Comparison of ENCODE assay signal across 1 cellular context in the genomic region with DNA sequence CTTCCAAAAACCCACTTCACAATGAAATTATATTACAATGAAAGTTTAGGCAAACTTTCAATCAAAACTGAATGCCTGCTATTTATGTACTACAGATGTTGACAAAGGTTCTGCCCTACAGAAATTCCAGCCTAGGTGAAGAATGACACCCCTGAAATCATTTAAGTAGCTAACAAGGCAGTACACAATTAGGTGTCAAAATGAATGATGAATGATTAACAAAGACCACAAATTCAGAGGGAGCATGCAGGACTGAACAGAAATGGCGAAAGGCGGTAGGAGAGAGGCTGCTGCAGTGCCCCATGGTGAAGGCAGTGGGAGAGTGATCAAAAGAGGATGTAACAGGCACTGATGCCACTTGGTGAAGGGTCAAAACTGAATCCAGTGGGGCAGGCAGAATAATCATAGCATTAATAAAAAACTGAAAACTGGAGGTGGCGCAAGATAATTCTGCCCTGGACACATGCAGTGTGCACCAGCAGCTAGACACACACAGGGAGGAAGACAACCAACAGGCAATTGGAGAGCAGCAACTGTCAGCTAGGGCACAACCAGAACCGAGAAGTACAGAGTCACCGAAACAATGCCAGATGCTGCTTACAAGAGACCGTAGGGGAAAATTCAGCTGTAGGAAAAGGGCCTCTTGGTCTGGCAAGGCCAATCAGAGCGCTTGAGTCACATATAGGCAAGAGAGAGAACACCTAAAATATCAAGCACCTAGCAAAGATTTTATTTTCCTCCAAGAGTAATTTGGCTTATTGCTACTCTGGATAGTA.
TF ChIP-seq lines count a peak whose summit lies in the region.

No MANE protein-coding gene starts in this region.

TF ChIP-seq in SK-N-SH, 30 proteins besides CTCF, POLR2A, EP300 and RAD21 (continued from another document):
- TF ChIP-seq, protein P1, sequence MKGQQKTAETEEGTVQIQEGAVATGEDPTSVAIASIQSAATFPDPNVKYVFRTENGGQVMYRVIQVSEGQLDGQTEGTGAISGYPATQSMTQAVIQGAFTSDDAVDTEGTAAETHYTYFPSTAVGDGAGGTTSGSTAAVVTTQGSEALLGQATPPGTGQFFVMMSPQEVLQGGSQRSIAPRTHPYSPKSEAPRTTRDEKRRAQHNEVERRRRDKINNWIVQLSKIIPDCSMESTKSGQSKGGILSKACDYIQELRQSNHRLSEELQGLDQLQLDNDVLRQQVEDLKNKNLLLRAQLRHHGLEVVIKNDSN (IDR thresholded peaks at IDR 0.05; ENCODE audit: borderline replicate concordance, low read depth) = no peak
- no peak for TF ChIP-seq SIN3A (IDR thresholded peaks at IDR 0.05; ENCODE audit: borderline replicate concordance, low read depth, low read length)
- no peak for TF ChIP-seq RFX5 (IDR thresholded peaks at IDR 0.05; ENCODE audit: low read length)
- TF ChIP-seq, protein P2, sequence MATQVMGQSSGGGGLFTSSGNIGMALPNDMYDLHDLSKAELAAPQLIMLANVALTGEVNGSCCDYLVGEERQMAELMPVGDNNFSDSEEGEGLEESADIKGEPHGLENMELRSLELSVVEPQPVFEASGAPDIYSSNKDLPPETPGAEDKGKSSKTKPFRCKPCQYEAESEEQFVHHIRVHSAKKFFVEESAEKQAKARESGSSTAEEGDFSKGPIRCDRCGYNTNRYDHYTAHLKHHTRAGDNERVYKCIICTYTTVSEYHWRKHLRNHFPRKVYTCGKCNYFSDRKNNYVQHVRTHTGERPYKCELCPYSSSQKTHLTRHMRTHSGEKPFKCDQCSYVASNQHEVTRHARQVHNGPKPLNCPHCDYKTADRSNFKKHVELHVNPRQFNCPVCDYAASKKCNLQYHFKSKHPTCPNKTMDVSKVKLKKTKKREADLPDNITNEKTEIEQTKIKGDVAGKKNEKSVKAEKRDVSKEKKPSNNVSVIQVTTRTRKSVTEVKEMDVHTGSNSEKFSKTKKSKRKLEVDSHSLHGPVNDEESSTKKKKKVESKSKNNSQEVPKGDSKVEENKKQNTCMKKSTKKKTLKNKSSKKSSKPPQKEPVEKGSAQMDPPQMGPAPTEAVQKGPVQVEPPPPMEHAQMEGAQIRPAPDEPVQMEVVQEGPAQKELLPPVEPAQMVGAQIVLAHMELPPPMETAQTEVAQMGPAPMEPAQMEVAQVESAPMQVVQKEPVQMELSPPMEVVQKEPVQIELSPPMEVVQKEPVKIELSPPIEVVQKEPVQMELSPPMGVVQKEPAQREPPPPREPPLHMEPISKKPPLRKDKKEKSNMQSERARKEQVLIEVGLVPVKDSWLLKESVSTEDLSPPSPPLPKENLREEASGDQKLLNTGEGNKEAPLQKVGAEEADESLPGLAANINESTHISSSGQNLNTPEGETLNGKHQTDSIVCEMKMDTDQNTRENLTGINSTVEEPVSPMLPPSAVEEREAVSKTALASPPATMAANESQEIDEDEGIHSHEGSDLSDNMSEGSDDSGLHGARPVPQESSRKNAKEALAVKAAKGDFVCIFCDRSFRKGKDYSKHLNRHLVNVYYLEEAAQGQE (IDR thresholded peaks at IDR 0.05; ENCODE audit: low read depth, low read length) = no peak
- no peak for TF ChIP-seq NFIC (IDR thresholded peaks at IDR 0.05; ENCODE audit: borderline replicate concordance)
- TF ChIP-seq RXRA (IDR thresholded peaks at IDR 0.05; ENCODE audit: borderline replicate concordance, low read depth) = no peak
- TF ChIP-seq GATA2 (CRISPR knock-in tag; IDR thresholded peaks at IDR 0.05) = no peak
- TF ChIP-seq, protein P3, sequence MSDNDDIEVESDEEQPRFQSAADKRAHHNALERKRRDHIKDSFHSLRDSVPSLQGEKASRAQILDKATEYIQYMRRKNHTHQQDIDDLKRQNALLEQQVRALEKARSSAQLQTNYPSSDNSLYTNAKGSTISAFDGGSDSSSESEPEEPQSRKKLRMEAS (IDR thresholded peaks at IDR 0.05; ENCODE audit: low read depth) = no peak
- no peak for TF ChIP-seq POLR2AphosphoS5 (IDR thresholded peaks at IDR 0.05; ENCODE audit: low read depth, low read length)
